ENCODE assay signal across 25 cellular contexts in genomic region chr19:33662391-33662790, GRCh38. TPM values are rescaled to one million over a fixed set of nuclear protein-coding genes. Genes with fewer than 3 reads are reported as not detected.
DNase-seq lines count a peak whose midpoint lies in the region; ATAC-seq and TF ChIP-seq lines count a peak whose summit lies in the region.
"Had no signal": no experiment of that assay in that cellular context is flagged by ENCODE, and none has a peak within 500 bp of the region (broad histone marks: within the 10 kb centered on the region; RNA-seq: fewer than 3 reads in every experiment).

No MANE protein-coding gene starts in this region.

- H3K4me2 ChIP-seq in neuronal stem cell (ENCODE audit: insufficient read depth, low read length, poor library complexity, severe bottlenecking) = no peak overlapping the region

- H2BK120ac ChIP-seq in neuronal stem cell (ENCODE audit: low read depth, low read length) = no peak overlapping the region

- H2AFZ ChIP-seq in neuronal stem cell (ENCODE audit: low read length) = no peak overlapping the region

- H3K4me3 Mint-ChIP-seq in glutamatergic neuron (ENCODE audit: unreplicated experiment) = no peak overlapping the region
- H3K4me3 Mint-ChIP-seq in activated CD4-positive, alpha-beta T cell treated with anti-CD3 and anti-CD28 coated beads, Interleukin-2, amount 10 ng/mL, durations not matched to agents 7 days and 5 days = no peak overlapping the region
- H3K4me3 Mint-ChIP-seq: CD14-positive monocyte; CD8-positive, alpha-beta memory T cell; HFFc6 had no signal

- WGBS in neuronal stem cell (ENCODE audit: extremely low coverage in 2 of 2, insufficient read length in 2 of 2, insufficient replicate concordance in 1 of 2), 2 donors = no CpG with 5 or more reads among the region's 8 CpGs

- H3K27me3 Mint-ChIP-seq in glutamatergic neuron (ENCODE audit: unreplicated experiment) = peaks cover 10% of the 10 kb centered on the region
- H3K27me3 Mint-ChIP-seq in activated CD4-positive, alpha-beta T cell treated with anti-CD3 and anti-CD28 coated beads, Interleukin-2, amount 10 ng/mL, durations not matched to agents 7 days and 5 days = peaks cover 2% of the 10 kb centered on the region

- CTCF ChIA-PET in activated CD4-positive, alpha-beta T cell treated with anti-CD3 and anti-CD28 coated beads, Interleukin-2, amount 10 ng/mL, durations not matched to agents 7 days and 5 days (lab: Charles Lee) = no interaction called here

- peaks cover 10% of the 10 kb centered on the region for H3K9me3 Mint-ChIP-seq in glutamatergic neuron (ENCODE audit: unreplicated experiment)
- H3K9me3 Mint-ChIP-seq in activated CD4-positive, alpha-beta T cell treated with anti-CD3 and anti-CD28 coated beads, Interleukin-2, amount 10 ng/mL, durations not matched to agents 7 days and 5 days = no peaks in the 10 kb centered on the region
- H3K9me3 Mint-ChIP-seq: CD8-positive, alpha-beta memory T cell had no signal

- peaks cover 36% of the 10 kb centered on the region for H3K4me1 Mint-ChIP-seq in glutamatergic neuron (ENCODE audit: low read depth, unreplicated experiment)
- no peaks in the 10 kb centered on the region for H3K4me1 Mint-ChIP-seq in activated CD4-positive, alpha-beta T cell treated with anti-CD3 and anti-CD28 coated beads, Interleukin-2, amount 10 ng/mL, durations not matched to agents 7 days and 5 days
- H3K4me1 Mint-ChIP-seq: CD14-positive monocyte; CD8-positive, alpha-beta memory T cell had no signal

- H3K18ac ChIP-seq in neuronal stem cell (ENCODE audit: low read length) = peak overlapping the region; percentile 87

- H2BK5ac ChIP-seq in neuronal stem cell (ENCODE audit: low read length) = no peak overlapping the region

- DNase-seq in activated effector memory CD4-positive, alpha-beta T cell treated with anti-CD3 and anti-CD28 coated beads, Interleukin-2, amount 50 U/mL, for 16 hours = peak; percentile 43
- no peak for DNase-seq in activated effector memory CD4-positive, alpha-beta T cell treated with Interleukin-2 at 50 U/mL for 16 hours
- no peak for DNase-seq in glutamatergic neuron
- DNase-seq in neuronal stem cell (ENCODE audit: low spot score) = no peak
- DNase-seq in activated CD4-positive, alpha-beta T cell treated with anti-CD3 and anti-CD28 coated beads, Interleukin-2, amount 10 ng/mL, durations not matched to agents 7 days and 5 days = no peak
- DNase-seq in anterior cingulate cortex (lab: John Stamatoyannopoulos, UW) = no peak
- DNase-seq: BE2C; CD8-positive, alpha-beta memory T cell; DMS 273 treated with DMSO at 0.1 percent for 48 hours; DMS79 treated with DMSO at 0.1 percent for 48 hours; GF-D8; H7; HFFc6; IMR-90; KG1; MM.1S; NCI-H2029; NCI-H446; NCI-H524 treated with DMSO at 0.1 percent for 48 hours; NCI-H774; PC-3 had no signal

- H3K9ac ChIP-seq in neuronal stem cell (ENCODE audit: low read depth, low read length, poor library complexity) = peak overlapping the region; percentile 12

- H3K27ac Mint-ChIP-seq in glutamatergic neuron (ENCODE audit: unreplicated experiment) = peak overlapping the region; percentile 64
- no peak overlapping the region for H3K27ac Mint-ChIP-seq in activated CD4-positive, alpha-beta T cell treated with anti-CD3 and anti-CD28 coated beads, Interleukin-2, amount 10 ng/mL, durations not matched to agents 7 days and 5 days
- H3K27ac Mint-ChIP-seq: CD14-positive monocyte; CD8-positive, alpha-beta memory T cell; HFFc6 had no signal

- peak overlapping the region; percentile 80 for H3K23ac ChIP-seq in neuronal stem cell (ENCODE audit: low read depth, low read length, poor library complexity)

- POLR2A ChIA-PET in activated CD4-positive, alpha-beta T cell treated with anti-CD3 and anti-CD28 coated beads, Interleukin-2, amount 10 ng/mL, durations not matched to agents 7 days and 5 days (lab: Charles Lee) = no interaction called here

- peaks cover 0 to 2% (median 0%) of the 10 kb centered on the region in 3 experiments for H3K27me3 ChIP-seq in neuronal stem cell (ENCODE audit: control insufficient read depth in 3 of 3, insufficient read depth in 3 of 3, low read depth in 1 of 3, low read length in 3 of 3)
- H3K27me3 ChIP-seq: BE2C had no signal

- H4K91ac ChIP-seq in neuronal stem cell (ENCODE audit: low read depth, low read length, poor library complexity) = no peak overlapping the region

- H3K4me3 ChIP-seq in neuronal stem cell (ENCODE audit: low read length in 2 of 2) = no peak overlapping the region
- H3K4me3 ChIP-seq: SJSA1 had no signal

- H3K27ac ChIP-seq in neuronal stem cell (replicated peaks; ENCODE audit: low read length) = no peak overlapping the region
- H3K27ac ChIP-seq: 22Rv1, SJSA1 had no signal

- no peak overlapping the region for H3K4ac ChIP-seq in neuronal stem cell (ENCODE audit: low read length)

- no peak overlapping the region for H2BK15ac ChIP-seq in neuronal stem cell (ENCODE audit: low read length)

- H3K4me1 ChIP-seq in neuronal stem cell (ENCODE audit: control insufficient read depth in 2 of 2, insufficient read depth in 1 of 2, low read depth in 1 of 2, low read length in 2 of 2) = no peaks in the 10 kb centered on the region
- H3K4me1 ChIP-seq: SJSA1 had no signal

- no peak for ATAC-seq in HG03439 (IDR thresholded peaks at IDR 0.05; ENCODE audit: unreplicated experiment)
- ATAC-seq: PC-3 had no signal

- H3K36me3 ChIP-seq in neuronal stem cell (replicated peaks in 1 of 2; ENCODE audit: control insufficient read depth in 2 of 2, insufficient read depth in 2 of 2, low read length in 2 of 2) = no peaks in the 10 kb centered on the region
- H3K36me3 ChIP-seq: BE2C, SJSA1 had no signal

- H3K14ac ChIP-seq in neuronal stem cell (ENCODE audit: low read length) = no peak overlapping the region

- H2BK12ac ChIP-seq in neuronal stem cell (ENCODE audit: low read length) = no peak overlapping the region

- H4K8ac ChIP-seq in neuronal stem cell (ENCODE audit: low read depth, low read length) = no peak overlapping the region

- H3K36me3 Mint-ChIP-seq in glutamatergic neuron (ENCODE audit: unreplicated experiment) = no peaks in the 10 kb centered on the region
- no peaks in the 10 kb centered on the region for H3K36me3 Mint-ChIP-seq in activated CD4-positive, alpha-beta T cell treated with anti-CD3 and anti-CD28 coated beads, Interleukin-2, amount 10 ng/mL, durations not matched to agents 7 days and 5 days (ENCODE audit: low read depth)
- H3K36me3 Mint-ChIP-seq: CD14-positive monocyte; CD8-positive, alpha-beta memory T cell had no signal

- no peak overlapping the region for H2AK5ac ChIP-seq in neuronal stem cell (ENCODE audit: low read depth, low read length)

- H3K9me3 ChIP-seq in neuronal stem cell (replicated peaks in 1 of 2; ENCODE audit: control insufficient read depth in 2 of 2, insufficient read depth in 1 of 2, low read depth in 1 of 2, low read length in 2 of 2) = no peaks in the 10 kb centered on the region
- H3K9me3 ChIP-seq: BE2C, SJSA1 had no signal

- H3K79me1 ChIP-seq in neuronal stem cell (ENCODE audit: low read depth, low read length) = no peaks in the 10 kb centered on the region

- no peak for TF ChIP-seq CTCF in glutamatergic neuron (IDR thresholded peaks at IDR 0.05; ENCODE audit: partially characterized antibody, unreplicated experiment)

RNA-seq across cellular contexts. Expression of gene CHST8, which starts 40.6 kb away (rescaled TPM):
- 235 TPM for total RNA-seq in glutamatergic neuron (ENCODE audit: unreplicated experiment)
- 0.57 TPM for polyA plus RNA-seq in neuronal stem cell (2013, experiment 1 of 2)
- polyA plus RNA-seq in neuronal stem cell (2013, experiment 2 of 2) = 0.69 TPM
- total RNA-seq in activated CD4-positive, alpha-beta T cell treated with anti-CD3 and anti-CD28 coated beads, Interleukin-2, amount 10 ng/mL, durations not matched to agents 7 days and 5 days = not detected
- total RNA-seq: CD8-positive, alpha-beta memory T cell; HFFc6; IMR-90; SJSA1 had no signal
- polyA plus RNA-seq: CD14-positive monocyte; CD8-positive, alpha-beta memory T cell; IMR-90 had no signal

Comparison
In these comparisons a context has a peak if more than half of its experiments do, and no peak if none do; other contexts are left out.
1. RNA of gene CHST8, which starts 40.6 kb away (total RNA-seq): 235 TPM in glutamatergic neuron (single experiment); not detected in activated CD4-positive, alpha-beta T cell treated with anti-CD3 and anti-CD28 coated beads, Interleukin-2, amount 10 ng/mL, durations not matched to agents 7 days and 5 days; every median in the first group is over 100 times any median in the second.